Comparison of ENCODE assay signal across 27 cellular contexts in the genomic region with DNA sequence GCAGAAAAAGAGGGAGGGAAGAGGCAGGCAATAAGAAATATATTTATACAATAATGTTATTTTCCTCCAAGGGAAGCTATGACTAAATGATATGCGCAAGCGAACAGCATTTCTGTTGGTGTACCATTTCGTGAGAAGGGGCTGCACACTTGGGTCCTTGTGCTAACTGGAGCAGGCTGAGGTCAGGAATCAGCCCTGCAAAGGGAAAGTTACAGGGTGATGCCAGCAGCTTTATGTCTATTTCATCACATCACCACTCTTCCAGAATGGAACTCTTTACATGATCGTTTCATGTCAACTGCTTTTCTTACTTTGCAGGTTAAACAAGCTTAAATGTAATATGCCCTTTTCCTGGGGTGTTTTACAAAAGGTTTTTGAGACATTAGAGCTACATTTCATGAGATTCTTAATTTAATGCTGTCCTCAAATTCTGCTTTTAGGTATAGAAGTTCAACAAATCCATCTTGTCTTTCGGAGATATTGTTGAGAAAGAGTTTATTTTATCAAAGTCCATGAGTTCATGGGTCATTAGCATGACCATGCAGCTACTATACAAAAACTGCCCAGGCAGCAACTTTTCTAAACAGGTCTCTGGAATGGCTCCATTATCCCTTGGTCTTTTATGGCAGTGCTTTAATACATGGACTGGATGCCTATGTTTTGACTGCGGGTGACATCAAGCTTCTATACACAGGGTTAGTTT.
"Had no signal": no experiment of that assay in that cellular context is flagged by ENCODE, and none has a peak within 500 bp of the region (broad histone marks: within the 10 kb centered on the region; RNA-seq: fewer than 3 reads in every experiment).

No MANE protein-coding gene starts in this region.

- H3K27me3 ChIP-seq: adrenal gland, body of pancreas, colonic mucosa, esophagus squamous epithelium, gastroesophageal sphincter had no signal

- H3K9me3 ChIP-seq: adrenal gland, body of pancreas, colonic mucosa, esophagus squamous epithelium had no signal

- H3K36me3 ChIP-seq: adrenal gland, colonic mucosa, esophagus squamous epithelium, gastroesophageal sphincter had no signal

- H3K4me1 ChIP-seq: adrenal gland, body of pancreas, colonic mucosa, esophagus squamous epithelium, gastroesophageal sphincter had no signal

- H3K4me3 ChIP-seq: adrenal gland, body of pancreas, colonic mucosa, esophagus squamous epithelium, gastroesophageal sphincter had no signal

- ATAC-seq: activated CD4-positive, alpha-beta T cell treated with anti-CD3 and anti-CD28 coated beads for 36 hours; activated CD8-positive, alpha-beta memory T cell treated with anti-CD3 and anti-CD28 coated beads, Interleukin-2, amount 10 ng/mL, durations not matched to agents 7 days and 5 days; activated CD8-positive, alpha-beta T cell treated with anti-CD3 and anti-CD28 coated beads, Interleukin-2, amount 10 ng/mL, durations not matched to agents 7 days and 5 days; activated naive CD8-positive, alpha-beta T cell treated with anti-CD3 and anti-CD28 coated beads, Interleukin-2, amount 50 U/mL, for 24 hours; body of pancreas; gastroesophageal sphincter had no signal

- H3K27ac ChIP-seq: adrenal gland, body of pancreas, colonic mucosa, epithelial cell of prostate, esophagus squamous epithelium, gastroesophageal sphincter had no signal

- DNase-seq: activated CD4-positive, alpha-beta memory T cell treated with anti-CD3 and anti-CD28 coated beads for 36 hours; activated CD4-positive, alpha-beta T cell treated with anti-CD3 and anti-CD28 coated beads for 36 hours; activated CD4-positive, alpha-beta T cell treated with anti-CD3 and anti-CD28 coated beads, Interleukin-2, amount 10 ng/mL, durations not matched to agents 24 days and 14 days; activated CD4-positive, CD25-positive, alpha-beta regulatory T cell; activated CD4-positive, CD25-positive, alpha-beta regulatory T cell treated with anti-CD3 and anti-CD28 coated beads, Interleukin-2, amount 50 U/mL, for 72 hours; activated CD8-positive, alpha-beta memory T cell treated with anti-CD3 and anti-CD28 coated beads, Interleukin-2, amount 10 ng/mL, durations not matched to agents 7 days and 5 days; activated CD8-positive, alpha-beta memory T cell treated with anti-CD3 and anti-CD28 coated beads, Interleukin-2, amount 50 U/mL, for 4 hours; activated CD8-positive, alpha-beta T cell treated with anti-CD3 and anti-CD28 coated beads, Interleukin-2, amount 10 ng/mL, durations not matched to agents 7 days and 5 days; activated effector memory CD4-positive, alpha-beta T cell treated with anti-CD3 and anti-CD28 coated beads, Interleukin-2, amount 50 U/mL, for 16 hours; activated naive CD4-positive, alpha-beta T cell treated with anti-CD3 and anti-CD28 coated beads for 36 hours; activated naive CD8-positive, alpha-beta T cell treated with anti-CD3 and anti-CD28 coated beads for 36 hours; activated naive CD8-positive, alpha-beta T cell treated with anti-CD3 and anti-CD28 coated beads, Interleukin-2, amount 50 U/mL, for 24 hours; activated T-cell treated with anti-CD3 and anti-CD28 coated beads, Interleukin-2, amount 50 U/mL, for 1 hour; activated T-cell treated with anti-CD3 and anti-CD28 coated beads, Interleukin-2, amount 50 U/mL, for 48 hours; adrenal gland; amygdala; aorta; body of pancreas; central memory CD4-positive, alpha-beta T cell; cerebellar nuclear complex; colonic mucosa; effector CD8-positive, alpha-beta T cell; esophagus squamous epithelium; foreskin melanocyte; T-helper 2 cell had no signal
